In genomic region chr7:50226669-50227068, GRCh38 we compare ENCODE assay signal across 15 cellular contexts.
DNase-seq lines count a peak whose midpoint lies in the region; ATAC-seq and TF ChIP-seq lines count a peak whose summit lies in the region.
"Had no signal": no experiment of that assay in that cellular context is flagged by ENCODE, and none has a peak within 500 bp of the region (broad histone marks: within the 10 kb centered on the region; RNA-seq: fewer than 3 reads in every experiment).

No MANE protein-coding gene starts in this region.

- H3K9me3 Mint-ChIP-seq in activated CD8-positive, alpha-beta memory T cell treated with anti-CD3 and anti-CD28 coated beads, Interleukin-2, amount 10 ng/mL, durations not matched to agents 7 days and 5 days (ENCODE audit: low read depth): peaks cover 20% of the 10 kb centered on the region
- H3K9me3 Mint-ChIP-seq in T-helper 1 cell treated with Interleukin-12 subunit alpha and Interleukin-12 subunit beta and Interleukin-4 antibody, amounts not matched to agents 30 μg/mL and 1 μg/mL, for 36 hours: peaks cover 40% of the 10 kb centered on the region

- peak; percentile 55 for DNase-seq in activated CD8-positive, alpha-beta memory T cell treated with anti-CD3 and anti-CD28 coated beads, Interleukin-2, amount 10 ng/mL, durations not matched to agents 7 days and 5 days
- DNase-seq in activated CD8-positive, alpha-beta memory T cell treated with anti-CD3 and anti-CD28 coated beads, Interleukin-2, amount 50 U/mL, for 4 hours: no peak
- DNase-seq in esophagus muscularis mucosa (ENCODE audit: extremely low spot score) (peak; percentile 77), heart left ventricle (no peak), hepatic stellate cell (ENCODE audit: low spot score) (no peak), NCI-H1694 (lab: John Stamatoyannopoulos, UW) (no peak)
- DNase-seq: ACHN, activated gamma-delta T cell, caudate nucleus, DMS153, NCI-H1930, transverse colon had no signal

- WGBS in esophagus muscularis mucosa: 85% methylated on average over 3 of the region's 3 CpGs
- 77 to 82% (median 80%) methylated on average over 3 of the region's 3 CpGs for whole genome bisulfite sequencing in heart left ventricle, 4 donors

- TF ChIP-seq POLR2A in esophagus muscularis mucosa (IDR thresholded peaks at IDR 0.05; ENCODE audit: low read depth): no peak
- TF ChIP-seq POLR2A in heart left ventricle (IDR thresholded peaks at IDR 0.05): no peak

- CTCF ChIA-PET in activated CD8-positive, alpha-beta memory T cell treated with anti-CD3 and anti-CD28 coated beads, Interleukin-2, amount 10 ng/mL, durations not matched to agents 7 days and 5 days (lab: Charles Lee): interaction anchor here (1.1 to 4.0 kb wide), 17 partner anchors 10 to 157 kb away, joined by 3 to 28 read pairs (median 6); no protein-coding TSS in a partner anchor

- peaks cover 44% of the 10 kb centered on the region for H3K36me3 Mint-ChIP-seq in activated CD8-positive, alpha-beta memory T cell treated with anti-CD3 and anti-CD28 coated beads, Interleukin-2, amount 10 ng/mL, durations not matched to agents 7 days and 5 days
- H3K36me3 Mint-ChIP-seq in T-helper 1 cell treated with Interleukin-12 subunit alpha and Interleukin-12 subunit beta and Interleukin-4 antibody, amounts not matched to agents 30 μg/mL and 1 μg/mL, for 36 hours (ENCODE audit: low read depth): peaks cover 24% of the 10 kb centered on the region

- H3K27me3 ChIP-seq in esophagus muscularis mucosa (no peaks in the 10 kb centered on the region), heart left ventricle (no peaks in the 10 kb centered on the region)
- H3K27me3 ChIP-seq: SJSA1, transverse colon had no signal

- H3K27me3 Mint-ChIP-seq in activated CD8-positive, alpha-beta memory T cell treated with anti-CD3 and anti-CD28 coated beads, Interleukin-2, amount 10 ng/mL, durations not matched to agents 7 days and 5 days: no peaks in the 10 kb centered on the region
- H3K27me3 Mint-ChIP-seq in T-helper 1 cell treated with Interleukin-12 subunit alpha and Interleukin-12 subunit beta and Interleukin-4 antibody, amounts not matched to agents 30 μg/mL and 1 μg/mL, for 36 hours (ENCODE audit: low read depth): no peaks in the 10 kb centered on the region

- H3K4me1 ChIP-seq in esophagus muscularis mucosa (no peaks in the 10 kb centered on the region), heart left ventricle (peaks cover 0 to 30% (median 0%) of the 10 kb centered on the region in 12 donors)
- H3K4me1 ChIP-seq: SJSA1, transverse colon had no signal

- H3K4me1 Mint-ChIP-seq in activated CD8-positive, alpha-beta memory T cell treated with anti-CD3 and anti-CD28 coated beads, Interleukin-2, amount 10 ng/mL, durations not matched to agents 7 days and 5 days: peaks cover 40% of the 10 kb centered on the region
- H3K4me1 Mint-ChIP-seq in T-helper 1 cell treated with Interleukin-12 subunit alpha and Interleukin-12 subunit beta and Interleukin-4 antibody, amounts not matched to agents 30 μg/mL and 1 μg/mL, for 36 hours (ENCODE audit: low read depth): peaks cover 36% of the 10 kb centered on the region

- ATAC-seq in activated CD8-positive, alpha-beta memory T cell treated with anti-CD3 and anti-CD28 coated beads, Interleukin-2, amount 10 ng/mL, durations not matched to agents 7 days and 5 days: peak; percentile 76
- peak; percentile 44 for ATAC-seq in HG02610 (IDR thresholded peaks at IDR 0.05; ENCODE audit: unreplicated experiment)
- ATAC-seq in heart left ventricle: no peak

- peak overlapping the region; percentile 46 for H3K4me3 Mint-ChIP-seq in activated CD8-positive, alpha-beta memory T cell treated with anti-CD3 and anti-CD28 coated beads, Interleukin-2, amount 10 ng/mL, durations not matched to agents 7 days and 5 days
- peak overlapping the region; percentile 55 for H3K4me3 Mint-ChIP-seq in T-helper 1 cell treated with Interleukin-12 subunit alpha and Interleukin-12 subunit beta and Interleukin-4 antibody, amounts not matched to agents 30 μg/mL and 1 μg/mL, for 36 hours

- H3K36me3 ChIP-seq in esophagus muscularis mucosa (no peaks in the 10 kb centered on the region), heart left ventricle (no peaks in the 10 kb centered on the region)
- H3K36me3 ChIP-seq: SJSA1, transverse colon had no signal

- H3K27ac ChIP-seq in esophagus muscularis mucosa (replicated peaks in 1 of 4): no peak overlapping the region
- H3K27ac ChIP-seq in heart left ventricle: no peak overlapping the region
- H3K27ac ChIP-seq: SJSA1, transverse colon had no signal

- no peak for TF ChIP-seq CTCF in esophagus muscularis mucosa (IDR thresholded peaks at IDR 0.05)
- TF ChIP-seq CTCF in heart left ventricle (IDR thresholded peaks at IDR 0.05): no peak

- H3K27ac Mint-ChIP-seq in activated CD8-positive, alpha-beta memory T cell treated with anti-CD3 and anti-CD28 coated beads, Interleukin-2, amount 10 ng/mL, durations not matched to agents 7 days and 5 days: peak overlapping the region; percentile 89
- peak overlapping the region; percentile 53 for H3K27ac Mint-ChIP-seq in T-helper 1 cell treated with Interleukin-12 subunit alpha and Interleukin-12 subunit beta and Interleukin-4 antibody, amounts not matched to agents 30 μg/mL and 1 μg/mL, for 36 hours

- intact Hi-C loops in esophagus muscularis mucosa (cut with DNase I) (no loop called here), heart left ventricle (cut with DNase I) (no loop called here)

- TF ChIP-seq EP300 in esophagus muscularis mucosa (IDR thresholded peaks at IDR 0.05): no peak

- H3K9me3 ChIP-seq in esophagus muscularis mucosa: peaks cover 0 to 41% (median 5%) of the 10 kb centered on the region in 4 donors
- H3K9me3 ChIP-seq in heart left ventricle: peaks cover 0 to 52% (median 22%) of the 10 kb centered on the region in 12 donors

- H3K4me3 ChIP-seq in esophagus muscularis mucosa (no peak overlapping the region), heart left ventricle (no peak overlapping the region)
- H3K4me3 ChIP-seq: SJSA1, transverse colon had no signal

Comparison
In these comparisons a context has a peak if more than half of its experiments do, and no peak if none do; other contexts are left out.
1. DNase-seq: peak in activated CD8-positive, alpha-beta memory T cell treated with anti-CD3 and anti-CD28 coated beads, Interleukin-2, amount 10 ng/mL, durations not matched to agents 7 days and 5 days (single experiment) and esophagus muscularis mucosa (single experiment); none in activated CD8-positive, alpha-beta memory T cell treated with anti-CD3 and anti-CD28 coated beads, Interleukin-2, amount 50 U/mL, for 4 hours (single experiment), heart left ventricle (0 of 5), hepatic stellate cell (single experiment) and NCI-H1694 (single experiment).
2. ATAC-seq: peak in activated CD8-positive, alpha-beta memory T cell treated with anti-CD3 and anti-CD28 coated beads, Interleukin-2, amount 10 ng/mL, durations not matched to agents 7 days and 5 days (single experiment) and HG02610 (single experiment); none in heart left ventricle (0 of 4).